ENCODE assay signal across 8 cellular contexts in genomic region chr10:114541081-114541833, GRCh38.
DNase-seq lines count a peak whose midpoint lies in the region; ATAC-seq and FAIRE-seq lines count a peak whose summit lies in the region.

No MANE protein-coding gene starts in this region.

- H3K9me3 ChIP-seq in GM23248 (ENCODE audit: low read depth) = no peaks in the 10 kb centered on the region
- H3K9me3 ChIP-seq in small intestine (ENCODE audit: control insufficient read depth, low read depth) = no peaks in the 10 kb centered on the region

- H3K27ac Mint-ChIP-seq in effector memory CD8-positive, alpha-beta T cell = peak overlapping the region; percentile 98

- no peaks in the 10 kb centered on the region for H3K36me3 ChIP-seq in GM23248 (ENCODE audit: low read depth)
- no peaks in the 10 kb centered on the region for H3K36me3 ChIP-seq in small intestine (ENCODE audit: control insufficient read depth in 2 of 2, insufficient read depth in 2 of 2, low read length in 2 of 2)

- H3K4me1 ChIP-seq in GM23248 (ENCODE audit: insufficient read depth) = no peaks in the 10 kb centered on the region
- peaks cover 6 to 9% of the 10 kb centered on the region in 2 donors for H3K4me1 ChIP-seq in small intestine (ENCODE audit: control insufficient read depth in 2 of 2, insufficient read depth in 1 of 2, low read depth in 1 of 2, low read length in 1 of 2)

- FAIRE-seq in small intestine (lab: Jason Lieb, UNC) = no peak

- no peak overlapping the region for H3K4me2 ChIP-seq in GM23248 (ENCODE audit: unreplicated experiment)

- H2AFZ ChIP-seq in GM23248 = no peak overlapping the region

- H4K20me1 ChIP-seq in GM23248 (ENCODE audit: insufficient read depth) = no peaks in the 10 kb centered on the region

- in situ Hi-C loops in GM23248 (cut with MboI) = no loop called here

- no peaks in the 10 kb centered on the region for H3K9me3 Mint-ChIP-seq in effector memory CD8-positive, alpha-beta T cell

- 0 out of 2 replicates have a peak, but pooled peaks cover 3% of the 10 kb centered on the region for H3F3A ChIP-seq in GM23248 (ENCODE audit: insufficient read depth)

- peaks cover 23% of the 10 kb centered on the region for H3K36me3 Mint-ChIP-seq in effector memory CD8-positive, alpha-beta T cell (ENCODE audit: insufficient read depth)

- no peaks in the 10 kb centered on the region for H3K27me3 Mint-ChIP-seq in effector memory CD8-positive, alpha-beta T cell

- DNase-seq in GM23248 (peak; percentile 85), small intestine (peak; percentile 90), hippocampal formation (lab: John Stamatoyannopoulos, UW) (no peak), NCI-H526 treated with DMSO at 0.1 percent for 48 hours (lab: John Stamatoyannopoulos, UW) (no peak), NCI-H1092 (lab: John Stamatoyannopoulos, UW) (no peak)
- peak; percentile 50 to 51 for DNase-seq in activated CD4-positive, alpha-beta T cell treated with anti-CD3 and anti-CD28 coated beads, Interleukin-2, amount 50 U/mL, for 4 hours
- peak; percentile 74 to 75 (median 74) for DNase-seq in effector memory CD8-positive, alpha-beta T cell

- H3K4me1 Mint-ChIP-seq in effector memory CD8-positive, alpha-beta T cell (ENCODE audit: low read depth in 2 of 2) = peaks cover 64 to 68% of the 10 kb centered on the region in 2 donors

- H3K27ac ChIP-seq in GM23248 (no peak overlapping the region), small intestine (ENCODE audit: low read depth in 1 of 2, low read length in 1 of 2) (peak overlapping the region in 1 of 2 donors; percentile 90)

- no peak overlapping the region for H3K9ac ChIP-seq in GM23248

- WGBS in GM23248 (ENCODE audit: low coverage in 1 of 2, low lambda C conversion rate in 2 of 2, missing lambda C conversion rate in 2 of 2), 2 experiments = 27 to 28% methylated on average over 14 of the region's 14 CpGs
- WGBS in small intestine, 3 donors = 31 to 46% (median 34%) methylated on average over 14 of the region's 14 CpGs

- H3K27me3 ChIP-seq in GM23248 (replicated peaks; ENCODE audit: insufficient read depth) = peaks cover 3% of the 10 kb centered on the region
- no peaks in the 10 kb centered on the region for H3K27me3 ChIP-seq in small intestine (ENCODE audit: control insufficient read depth in 2 of 2, insufficient read depth in 2 of 2, low read length in 2 of 2)

- peak overlapping the region; percentile 73 to 81 for H3K4me3 Mint-ChIP-seq in effector memory CD8-positive, alpha-beta T cell

- no peak overlapping the region for H3K4me3 ChIP-seq in GM23248
- H3K4me3 ChIP-seq in small intestine (ENCODE audit: low read depth in 1 of 2, low read length in 2 of 2) = no peak overlapping the region

- no peaks in the 10 kb centered on the region for H3K79me2 ChIP-seq in GM23248 (ENCODE audit: insufficient read depth)

- peak; percentile 81 for ATAC-seq in effector memory CD8-positive, alpha-beta T cell (replicated peaks)
- ATAC-seq in GM18867 (IDR thresholded peaks at IDR 0.05; ENCODE audit: unreplicated experiment) = no peak

- H3K9me2 ChIP-seq in GM23248 (ENCODE audit: insufficient read depth) = no peaks in the 10 kb centered on the region

Comparison
In these comparisons a context has a peak if more than half of its experiments do, and no peak if none do; other contexts are left out.
1. DNase-seq: peak in GM23248 (single experiment), activated CD4-positive, alpha-beta T cell treated with anti-CD3 and anti-CD28 coated beads, Interleukin-2, amount 50 U/mL, for 4 hours (2 of 2), effector memory CD8-positive, alpha-beta T cell (3 of 3) and small intestine (single experiment); none in hippocampal formation (0 of 2), NCI-H526 treated with DMSO at 0.1 percent for 48 hours (single experiment) and NCI-H1092 (single experiment).